ENCODE assay signal across 8 cellular contexts in the genomic region with DNA sequence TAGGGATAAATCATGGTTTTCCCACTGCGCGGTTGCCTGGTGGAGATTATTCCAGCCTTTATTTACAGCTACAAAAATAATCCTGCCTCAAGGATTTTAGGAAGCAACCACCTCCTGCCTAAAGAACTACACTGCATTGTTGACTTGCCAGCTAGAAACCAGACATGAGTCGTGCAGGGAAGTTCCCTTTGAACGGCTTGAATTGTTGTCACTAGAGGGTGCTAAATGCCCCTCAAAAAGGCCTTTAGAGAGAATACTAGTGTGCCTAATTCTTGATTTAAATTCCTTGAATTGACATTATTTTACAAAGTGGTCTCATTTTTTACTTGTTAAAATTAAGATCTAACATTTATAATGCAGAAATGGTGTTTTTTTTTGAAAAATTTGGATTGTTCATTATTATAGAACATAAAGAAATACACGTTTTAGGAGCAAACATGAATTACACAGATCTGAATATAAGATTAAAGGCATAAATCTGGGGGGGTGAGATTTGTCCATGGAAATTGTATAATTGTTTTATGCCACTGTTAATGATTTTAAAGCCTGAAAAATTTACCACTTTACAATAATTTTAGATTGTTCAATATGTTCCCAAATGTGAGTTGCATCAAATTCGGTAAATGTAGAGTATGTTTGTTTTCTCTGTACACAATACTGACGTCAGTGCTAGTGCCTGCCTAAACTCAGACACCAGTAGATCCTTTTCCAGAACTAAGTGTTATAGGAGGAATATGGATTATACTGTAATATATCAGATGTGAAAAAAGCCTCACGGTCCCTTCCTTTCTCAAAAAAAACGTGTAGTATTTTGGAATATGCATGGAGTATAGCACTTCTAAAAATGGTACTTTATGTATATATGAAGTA. TPM values are rescaled to one million over a fixed set of nuclear protein-coding genes. Genes with fewer than 3 reads are reported as not detected.
A peak's percentile ranks its signal among the peaks of the same experiment; 100 is the strongest.
DNase-seq lines count a peak whose midpoint lies in the region; ATAC-seq, FAIRE-seq and TF ChIP-seq lines count a peak whose summit lies in the region.

No MANE protein-coding gene starts in this region.

- POLR2A ChIA-PET in CD8-positive, alpha-beta T cell (lab: Charles Lee), result no interaction called here

- no peaks in the 10 kb centered on the region for H3K36me3 Mint-ChIP-seq in CD8-positive, alpha-beta T cell
- H3K36me3 Mint-ChIP-seq in astrocyte (ENCODE audit: low read depth, unreplicated experiment), result no peaks in the 10 kb centered on the region
- no peaks in the 10 kb centered on the region for H3K36me3 Mint-ChIP-seq in stimulated activated naive B cell treated with anti-CD40 and anti-IgM and Interleukin-4, amounts not matched to agents 10 μg/mL and 1 μg/mL and 100 μg/mL, for 72 hours

- H3K9me3 Mint-ChIP-seq in CD8-positive, alpha-beta T cell, result no peaks in the 10 kb centered on the region
- H3K9me3 Mint-ChIP-seq in astrocyte (ENCODE audit: unreplicated experiment), result no peaks in the 10 kb centered on the region
- H3K9me3 Mint-ChIP-seq in stimulated activated naive B cell treated with anti-CD40 and anti-IgM and Interleukin-4, amounts not matched to agents 10 μg/mL and 1 μg/mL and 100 μg/mL, for 72 hours, result no peaks in the 10 kb centered on the region

- no peak overlapping the region for H3K27ac Mint-ChIP-seq in CD8-positive, alpha-beta T cell
- H3K27ac Mint-ChIP-seq in astrocyte (ENCODE audit: unreplicated experiment), result no peak overlapping the region
- H3K27ac Mint-ChIP-seq in stimulated activated naive B cell treated with anti-CD40 and anti-IgM and Interleukin-4, amounts not matched to agents 10 μg/mL and 1 μg/mL and 100 μg/mL, for 72 hours, result no peak overlapping the region

- H3K79me2 ChIP-seq in astrocyte (ENCODE audit: insufficient read depth, low read length) (no peaks in the 10 kb centered on the region), hepatocyte (no peaks in the 10 kb centered on the region)

- no peak overlapping the region for H3K27ac ChIP-seq in CD8-positive, alpha-beta T cell (ENCODE audit: low read depth, low read length)
- H3K27ac ChIP-seq in astrocyte (ENCODE audit: low read depth, low read length) (no peak overlapping the region), hepatocyte (no peak overlapping the region)

- intact Hi-C loops in CD8-positive, alpha-beta T cell (cut with DNase I, micrococcal nuclease), result loop anchor here (2.0 to 10.0 kb wide), 3 partner anchors 631 to 669 kb away; no protein-coding TSS in a partner anchor
- intact Hi-C loops in posterior vena cava (cut with DNase I), result loop anchor here (10.0 kb wide), 2 partner anchors 619 to 629 kb away; no protein-coding TSS in a partner anchor

- no peaks in the 10 kb centered on the region for H3K27me3 ChIP-seq in CD8-positive, alpha-beta T cell (ENCODE audit: insufficient read depth, low read length)
- H3K27me3 ChIP-seq in astrocyte (ENCODE audit: insufficient read depth, low read length) (no peaks in the 10 kb centered on the region), hepatocyte (no peaks in the 10 kb centered on the region)

- H3K9ac ChIP-seq in astrocyte (ENCODE audit: low read length), result peak overlapping the region; percentile 25

- no peak overlapping the region for H3K4me3 ChIP-seq in CD8-positive, alpha-beta T cell (ENCODE audit: low read depth, low read length)
- H3K4me3 ChIP-seq in HFF-Myc (replicated peaks; ENCODE audit: low read depth, low read length) (no peak overlapping the region), astrocyte (ENCODE audit: insufficient read depth, low read depth, low read length) (no peak overlapping the region), hepatocyte (no peak overlapping the region)

- no peaks in the 10 kb centered on the region for H3K36me3 ChIP-seq in CD8-positive, alpha-beta T cell (ENCODE audit: insufficient read depth, low read length)
- H3K36me3 ChIP-seq in astrocyte (ENCODE audit: insufficient read depth, low read length) (no peaks in the 10 kb centered on the region), hepatocyte (replicated peaks; ENCODE audit: insufficient read depth, low read depth) (no peaks in the 10 kb centered on the region)

- H2AFZ ChIP-seq in astrocyte (ENCODE audit: low read depth, low read length), result no peak overlapping the region
- H2AFZ ChIP-seq in hepatocyte, result no peak overlapping the region

- DNase-seq in CD8-positive, alpha-beta T cell, result no peak
- DNase-seq in HFF-Myc (ENCODE audit: extremely low read depth, low read depth) (peak; percentile 33), NCI-H524 (lab: John Stamatoyannopoulos, UW) (peak; percentile 40 to 70), astrocyte (ENCODE audit: low read depth) (peak; percentile 62), hepatocyte (ENCODE audit: low spot score) (peak; percentile 78), posterior vena cava (ENCODE audit: low spot score) (no peak)
- peak; percentile 7 for DNase-seq in stimulated activated naive B cell treated with anti-CD40 and anti-IgM and Interleukin-4, amounts not matched to agents 10 μg/mL and 1 μg/mL and 100 μg/mL, for 72 hours

- peak; percentile 30 for TF ChIP-seq CTCF in CD8-positive, alpha-beta T cell (IDR thresholded peaks at IDR 0.05)
- peak; percentile 70 for TF ChIP-seq CTCF in HFF-Myc (IDR thresholded peaks at IDR 0.05; ENCODE audit: low read depth, low read length, missing control alignments)
- peak; percentile 94 for TF ChIP-seq CTCF in astrocyte (IDR thresholded peaks at IDR 0.05; ENCODE audit: insufficient read depth, low read depth, low read length)
- TF ChIP-seq CTCF in hepatocyte (IDR thresholded peaks at IDR 0.05; ENCODE audit: poor library complexity), result peak; percentile 87

- H3K9me2 ChIP-seq in hepatocyte (replicated peaks; ENCODE audit: insufficient read depth), result no peaks in the 10 kb centered on the region

- H3K4me2 ChIP-seq in astrocyte (ENCODE audit: low read length), result peak overlapping the region; percentile 70
- H3K4me2 ChIP-seq in hepatocyte, result no peak overlapping the region

- peaks cover 23% of the 10 kb centered on the region for H3K27me3 Mint-ChIP-seq in CD8-positive, alpha-beta T cell (ENCODE audit: low read depth)
- H3K27me3 Mint-ChIP-seq in astrocyte (ENCODE audit: low read depth, unreplicated experiment), result peaks cover 12% of the 10 kb centered on the region
- peaks cover 22 to 24% of the 10 kb centered on the region in 2 donors for H3K27me3 Mint-ChIP-seq in stimulated activated naive B cell treated with anti-CD40 and anti-IgM and Interleukin-4, amounts not matched to agents 10 μg/mL and 1 μg/mL and 100 μg/mL, for 72 hours

- CTCF ChIA-PET in CD8-positive, alpha-beta T cell (lab: Charles Lee), result no interaction called here

- H4K20me1 ChIP-seq in astrocyte (ENCODE audit: insufficient read depth, low read length) (no peaks in the 10 kb centered on the region), hepatocyte (ENCODE audit: insufficient read depth, poor library complexity, severe bottlenecking) (no peaks in the 10 kb centered on the region)

- H3K4me1 Mint-ChIP-seq in CD8-positive, alpha-beta T cell (ENCODE audit: low read depth), result peaks cover 3% of the 10 kb centered on the region
- peaks cover 11% of the 10 kb centered on the region for H3K4me1 Mint-ChIP-seq in astrocyte (ENCODE audit: low read depth, unreplicated experiment)
- H3K4me1 Mint-ChIP-seq in stimulated activated naive B cell treated with anti-CD40 and anti-IgM and Interleukin-4, amounts not matched to agents 10 μg/mL and 1 μg/mL and 100 μg/mL, for 72 hours, result peaks cover 0 to 2% of the 10 kb centered on the region in 2 donors

- no peaks in the 10 kb centered on the region for H3K9me3 ChIP-seq in CD8-positive, alpha-beta T cell (ENCODE audit: low read length)
- H3K9me3 ChIP-seq in astrocyte (ENCODE audit: insufficient read depth, low read depth, low read length) (no peaks in the 10 kb centered on the region), hepatocyte (ENCODE audit: low read depth) (no peaks in the 10 kb centered on the region)

- ATAC-seq in CD8-positive, alpha-beta T cell, result no peak
- ATAC-seq in stimulated activated naive B cell treated with anti-CD40 and anti-IgM and Interleukin-4, amounts not matched to agents 10 μg/mL and 1 μg/mL and 100 μg/mL, for 72 hours (replicated peaks), result peak; percentile 83 to 85
- no peak for ATAC-seq in HG03196 (IDR thresholded peaks at IDR 0.05; ENCODE audit: unreplicated experiment)

- FAIRE-seq in astrocyte (lab: Jason Lieb, UNC), result peak; percentile 81

- 48% methylated on average over 9 of the region's 9 CpGs for WGBS in hepatocyte (ENCODE audit: low lambda C conversion rate, missing lambda C conversion rate)

- H3K4me3 Mint-ChIP-seq in CD8-positive, alpha-beta T cell, result no peak overlapping the region
- H3K4me3 Mint-ChIP-seq in astrocyte (ENCODE audit: unreplicated experiment), result no peak overlapping the region
- H3K4me3 Mint-ChIP-seq in stimulated activated naive B cell treated with anti-CD40 and anti-IgM and Interleukin-4, amounts not matched to agents 10 μg/mL and 1 μg/mL and 100 μg/mL, for 72 hours, result no peak overlapping the region

- no peaks in the 10 kb centered on the region for H3K4me1 ChIP-seq in CD8-positive, alpha-beta T cell (ENCODE audit: insufficient read depth, low read length)
- peaks cover 24% of the 10 kb centered on the region for H3K4me1 ChIP-seq in astrocyte (ENCODE audit: insufficient read depth, low read length)
- H3K4me1 ChIP-seq in hepatocyte (ENCODE audit: insufficient read depth), result peaks cover 4% of the 10 kb centered on the region

RNA-seq across cellular contexts. Expression of gene ERG, which starts 7.6 kb away (rescaled TPM):
- not detected for total RNA-seq in CD8-positive, alpha-beta T cell
- total RNA-seq in astrocyte (0.84 and 1.9 TPM in 2 replicates), hepatocyte (4.7 and 5.1 TPM in 2 replicates), posterior vena cava (10 to 100 TPM; 25.8 to 28.6 TPM)
- 1.9 and 2.5 TPM in 2 replicates for polyA plus RNA-seq in hepatocyte

Comparison
In these comparisons a context has a peak if more than half of its experiments do, and no peak if none do; other contexts are left out.
1. ATAC-seq: peak in stimulated activated naive B cell treated with anti-CD40 and anti-IgM and Interleukin-4, amounts not matched to agents 10 μg/mL and 1 μg/mL and 100 μg/mL, for 72 hours (2 of 2); none in CD8-positive, alpha-beta T cell (single experiment) and HG03196 (single experiment).
2. DNase-seq: peak in HFF-Myc (single experiment), NCI-H524 (2 of 2), astrocyte (single experiment), hepatocyte (single experiment) and stimulated activated naive B cell treated with anti-CD40 and anti-IgM and Interleukin-4, amounts not matched to agents 10 μg/mL and 1 μg/mL and 100 μg/mL, for 72 hours (single experiment); none in CD8-positive, alpha-beta T cell (0 of 7) and posterior vena cava (single experiment).
3. CTCF ChIP-seq: peak in every context shown above with its lines; median percentile 94 in astrocyte; 87 in hepatocyte; 70 in HFF-Myc; 30 in CD8-positive, alpha-beta T cell.